ENCODE assay signal across 12 cellular contexts in the genomic region with DNA sequence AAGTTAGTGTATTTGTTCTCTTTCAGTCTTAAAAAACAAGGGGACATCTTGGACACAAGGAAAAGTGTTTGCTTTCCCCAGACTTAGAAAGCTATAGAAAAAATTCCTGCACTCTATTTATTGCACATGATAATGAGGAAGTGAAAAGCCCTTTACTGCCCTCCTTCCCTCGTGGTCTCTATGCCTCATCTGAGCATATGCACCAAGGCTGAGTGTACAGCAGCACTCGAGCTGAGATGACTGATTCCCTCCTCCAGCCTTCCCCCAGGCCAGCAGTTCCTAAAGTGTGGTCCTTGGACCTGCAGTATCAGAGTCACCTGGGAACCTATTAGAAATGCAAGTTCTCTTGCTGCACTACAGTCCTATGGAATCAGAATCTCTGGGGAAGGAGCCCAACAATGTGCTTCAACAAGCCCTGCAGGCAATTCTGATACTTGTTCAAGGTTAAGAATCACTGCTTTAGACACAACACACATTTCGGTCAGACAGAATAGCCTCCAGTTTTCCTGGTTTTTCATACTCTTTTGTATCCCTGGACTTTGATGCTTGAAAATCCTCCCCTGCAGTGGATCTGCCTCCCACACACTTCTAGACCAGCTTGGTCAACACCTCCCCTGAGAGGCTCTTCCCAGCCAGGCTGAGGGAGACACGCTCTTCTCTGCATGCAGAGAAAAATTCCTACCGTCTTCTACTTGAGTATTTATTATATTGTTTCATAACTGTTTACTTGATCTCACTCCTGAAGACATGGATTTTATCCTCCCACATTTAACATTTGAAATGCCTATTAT. TPM values are rescaled to one million over a fixed set of nuclear protein-coding genes. Genes with fewer than 3 reads are reported as not detected.
DNase-seq lines count a peak whose midpoint lies in the region; ATAC-seq and TF ChIP-seq lines count a peak whose summit lies in the region.
"Had no signal": no experiment of that assay in that cellular context is flagged by ENCODE, and none has a peak within 500 bp of the region (broad histone marks: within the 10 kb centered on the region; RNA-seq: fewer than 3 reads in every experiment).

No MANE protein-coding gene starts in this region.

- H2BK5ac ChIP-seq in IMR-90 (ENCODE audit: low read depth, low read length, poor library complexity, severe bottlenecking) = no peak overlapping the region

- WGBS in IMR-90 (ENCODE audit: extremely low coverage in 2 of 2, insufficient read length in 1 of 2), 2 experiments = 80% methylated on average over 1 of the region's 5 CpGs; no CpG with 5 or more reads in 1 of the 2 experiments

- DNase-seq in GM12865 (ENCODE audit: low read depth) (peak; percentile 35), IMR-90 (peak; percentile 16), globus pallidus (ENCODE audit: low spot score) (peak; percentile 31), NCI-H146 (lab: John Stamatoyannopoulos, UW) (no peak), NCI-H69 (lab: John Stamatoyannopoulos, UW) (no peak), HUDEP-2 (lab: John Stamatoyannopoulos, UW; ENCODE audit: unreplicated experiment in 76 of 76) (no peak)
- DNase-seq: activated gamma-delta T cell, NCI-H2171, SJCRH30 had no signal

- no peak overlapping the region for H3K27ac ChIP-seq in IMR-90 (ENCODE audit: insufficient read depth, low read length)
- H3K27ac ChIP-seq: SJCRH30 had no signal

- no peak overlapping the region for H2AK9ac ChIP-seq in IMR-90 (replicated peaks; ENCODE audit: low read depth, low read length, poor library complexity)

- TF ChIP-seq CTCF in GM12865 (IDR thresholded peaks at IDR 0.05; ENCODE audit: insufficient read depth, low read depth, low read length, missing control alignments) (no peak), IMR-90 (conservative IDR thresholded peaks at IDR 0.05; ENCODE audit: low read depth, low read length) (no peak)

- H4K20me1 ChIP-seq in IMR-90 (ENCODE audit: insufficient read depth, low read length) = no peaks in the 10 kb centered on the region

- H4K8ac ChIP-seq in IMR-90 (ENCODE audit: low read depth in 2 of 2, low read length in 2 of 2) = no peak overlapping the region

- no peak overlapping the region for H3K18ac ChIP-seq in IMR-90 (ENCODE audit: low read depth, low read length)

- H3K23ac ChIP-seq in IMR-90 (ENCODE audit: low read depth, low read length) = no peak overlapping the region

- peaks cover 15% of the 10 kb centered on the region for H3K27me3 ChIP-seq in IMR-90 (ENCODE audit: control insufficient read depth, insufficient read depth, low read length)

- dilution Hi-C loops in IMR-90 (cut with HindIII; ENCODE audit: low sequenced_read_pairs, unreplicated experiment) = no loop called here

- CTCF ChIA-PET in IMR-90 (lab: Yijun Ruan, JAX) = no interaction called here

- no peak overlapping the region for H4K91ac ChIP-seq in IMR-90 (ENCODE audit: insufficient read depth, low read depth, low read length)

- intact Hi-C loops in IMR-90 (cut with micrococcal nuclease) = no loop called here

- no peak overlapping the region for H3K56ac ChIP-seq in IMR-90 (ENCODE audit: extremely low read depth, insufficient read depth, low read length)

- no peak overlapping the region for H3K9ac ChIP-seq in IMR-90 (ENCODE audit: low read depth, low read length)

- no peaks in the 10 kb centered on the region for H3K9me1 ChIP-seq in IMR-90 (ENCODE audit: insufficient read depth, low read length)

- H3K9me3 ChIP-seq in IMR-90 (ENCODE audit: control insufficient read depth, insufficient read depth, low read length) = no peaks in the 10 kb centered on the region
- H3K9me3 ChIP-seq: SJCRH30 had no signal

- no peak overlapping the region for H2BK120ac ChIP-seq in IMR-90 (ENCODE audit: low read depth, low read length)

- no peak overlapping the region for H2AFZ ChIP-seq in IMR-90 (replicated peaks; ENCODE audit: low read length, poor library complexity)

- no TSS peak for BruUV-seq in IMR-90 (replicated peaks; lab: Mats Ljungman, UMichigan)

- no peaks in the 10 kb centered on the region for H3K36me3 ChIP-seq in IMR-90 (ENCODE audit: control insufficient read depth, insufficient read depth, low read length)
- H3K36me3 ChIP-seq: SJCRH30 had no signal

- H3K79me1 ChIP-seq in IMR-90 (ENCODE audit: low read depth in 1 of 2, low read length in 2 of 2) = no peaks in the 10 kb centered on the region

- H3K4me2 ChIP-seq in IMR-90 (ENCODE audit: low read depth, low read length) = no peak overlapping the region

- H2BK15ac ChIP-seq in IMR-90 (ENCODE audit: low read depth, low read length) = no peak overlapping the region

- H3K4me3 ChIP-seq in GM12865 (ENCODE audit: low read depth, low read length) (no peak overlapping the region), IMR-90 (ENCODE audit: insufficient read depth, low read depth, low read length) (no peak overlapping the region)
- H3K4me3 ChIP-seq: SJCRH30 had no signal

- POLR2A ChIA-PET in IMR-90 (lab: Charles Lee; ENCODE audit: unreplicated experiment) = no interaction called here

- H3K4me1 ChIP-seq in IMR-90 (ENCODE audit: control insufficient read depth, insufficient read depth, low read length) = no peaks in the 10 kb centered on the region
- H3K4me1 ChIP-seq: SJCRH30 had no signal

- H2BK20ac ChIP-seq in IMR-90 (ENCODE audit: low read depth, low read length) = no peak overlapping the region

- no peak overlapping the region for H2AK5ac ChIP-seq in IMR-90 (ENCODE audit: low read depth, low read length)

- no peak for TF ChIP-seq RAD21 in IMR-90 (IDR thresholded peaks at IDR 0.05; ENCODE audit: low read length)

- no peak overlapping the region for H3K4ac ChIP-seq in IMR-90 (ENCODE audit: low read depth, low read length)

- in situ Hi-C loops in IMR-90 (cut with MboI; ENCODE audit: low sequenced_read_pairs) = no loop called here

- ATAC-seq in GM21423 (IDR thresholded peaks at IDR 0.05; ENCODE audit: unreplicated experiment) = peak; percentile 74
- ATAC-seq in IMR-90 (ENCODE audit: low read depth) = no peak
- no peak for ATAC-seq in GM18511 (IDR thresholded peaks at IDR 0.05; ENCODE audit: unreplicated experiment)
- ATAC-seq: stimulated activated memory B cell treated with anti-CD40 and anti-IgM and Interleukin-4, amounts not matched to agents 10 μg/mL and 1 μg/mL and 100 μg/mL, for 72 hours had no signal

- no peak overlapping the region for H4K5ac ChIP-seq in IMR-90 (ENCODE audit: low read depth, low read length)

- no peak for TF ChIP-seq POLR2A in IMR-90 (IDR thresholded peaks at IDR 0.05; ENCODE audit: low read depth, low read length)

- H3K14ac ChIP-seq in IMR-90 (replicated peaks; ENCODE audit: low read depth, low read length) = no peak overlapping the region

TF ChIP-seq in IMR-90, 13 proteins besides CTCF, POLR2A, EP300 and RAD21:
- no peak for TF ChIP-seq CEBPB (IDR thresholded peaks at IDR 0.05; ENCODE audit: low read depth, low read length)
- TF ChIP-seq RCOR1 (IDR thresholded peaks at IDR 0.05; ENCODE audit: insufficient replicate concordance, low read length) = no peak
- TF ChIP-seq MAZ (IDR thresholded peaks at IDR 0.05; ENCODE audit: borderline replicate concordance, low read depth, low read length) = no peak
- TF ChIP-seq SMC3 (IDR thresholded peaks at IDR 0.05; ENCODE audit: low read depth, low read length) = no peak
TF ChIP-seq in IMR-90: peak in this region for 0.

RNA-seq across cellular contexts. Expression of gene LAMP5, which starts 14.1 kb away (rescaled TPM):
- total RNA-seq in IMR-90 (2012; rRNA removed) = under 0.01 TPM in 1 of 2 replicates, not detected in the other
- polyA plus RNA-seq in IMR-90 (2012; rRNA removed) = 0.06 TPM in 1 of 2 replicates, not detected in the other
- polyA plus RNA-seq in IMR-90 (2012; cell fraction: cytosol; rRNA removed) = 0.02 TPM in 2 replicates
- polyA plus RNA-seq in IMR-90 (2012; cell fraction: nucleus; rRNA removed; ENCODE audit: low replicate concordance) = 0.04 TPM in 1 of 2 replicates, not detected in the other
- total RNA-seq: SJCRH30 had no signal

Comparison
In these comparisons a context has a peak if more than half of its experiments do, and no peak if none do; other contexts are left out.
1. DNase-seq: peak in GM12865 (single experiment), IMR-90 (single experiment) and globus pallidus (single experiment); none in NCI-H146 (single experiment), NCI-H69 (single experiment) and HUDEP-2 (0 of 76).